20 cellular contexts compared by ENCODE assay signal in the genomic region with DNA sequence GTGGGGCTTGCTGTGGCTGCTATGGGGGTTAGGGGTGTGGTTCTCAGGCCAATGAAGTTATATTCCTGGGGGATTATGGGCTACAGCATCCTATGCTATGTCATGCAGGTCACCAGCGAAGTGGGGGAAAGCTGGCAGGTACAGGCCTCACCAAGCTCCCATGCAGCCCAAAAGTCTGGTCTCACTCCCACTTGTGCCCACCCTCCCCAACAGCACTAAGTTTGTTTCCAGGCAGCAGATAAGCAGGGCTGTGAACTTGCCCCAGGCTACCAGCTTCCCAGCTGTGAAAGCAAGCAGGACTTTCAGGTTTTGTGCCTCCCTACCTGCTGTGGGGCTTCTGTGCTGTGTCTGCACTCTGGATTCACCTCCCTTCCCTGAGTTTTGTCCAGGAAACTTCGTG.
A peak's percentile ranks its signal among the peaks of the same experiment; 100 is the strongest.
DNase-seq lines count a peak whose midpoint lies in the region; ATAC-seq lines count a peak whose summit lies in the region.
"Had no signal": no experiment of that assay in that cellular context is flagged by ENCODE, and none has a peak within 500 bp of the region (broad histone marks: within the 10 kb centered on the region; RNA-seq: fewer than 3 reads in every experiment).

No MANE protein-coding gene starts in this region.

- peak; percentile 46 for DNase-seq in NCI-H748 (lab: John Stamatoyannopoulos, UW; ENCODE audit: unreplicated experiment)
- no peak for DNase-seq in NCI-H748 treated with DMSO at 0.1 percent for 48 hours (lab: John Stamatoyannopoulos, UW)
- peak; percentile 63 for DNase-seq in ELF-1 (ENCODE audit: low read depth, low spot score)
- no peak for DNase-seq in left lobe of liver (ENCODE audit: low spot score)
- DNase-seq in T-helper 1 cell, result no peak
- DNase-seq in GM03348 (ENCODE audit: low spot score), result no peak
- DNase-seq: 8988T; ACHN; AML-193; C1 segment of cervical spinal cord; Calu3; CD4-positive, alpha-beta memory T cell; DMS53; DMS79 treated with DMSO at 0.1 percent for 48 hours; GM23248; H9 had no signal

- ATAC-seq in left lobe of liver, result peak; percentile 31
- no peak for ATAC-seq in HG03565 (IDR thresholded peaks at IDR 0.05; ENCODE audit: unreplicated experiment)
- ATAC-seq: A549, GM12878, HCT116 had no signal

Comparison
In these comparisons a context has a peak if more than half of its experiments do, and no peak if none do; other contexts are left out.
1. DNase-seq: peak in NCI-H748 (single experiment) and ELF-1 (single experiment); none in NCI-H748 treated with DMSO at 0.1 percent for 48 hours (single experiment), left lobe of liver (single experiment), T-helper 1 cell (0 of 5) and GM03348 (single experiment).